Comparison of ENCODE assay signal across 1 cellular context in genomic region chr19:40806385-40807146, GRCh38.
A peak's percentile ranks its signal among the peaks of the same experiment; 100 is the strongest.
TF ChIP-seq lines count a peak whose summit lies in the region.

No MANE protein-coding gene starts in this region.

TF ChIP-seq in HepG2, 621 proteins besides CTCF, POLR2A, EP300 and RAD21 (continued from another document):
- TF ChIP-seq PRDM10 (CRISPR knock-in tag; IDR thresholded peaks at IDR 0.05; ENCODE audit: low read depth) = peak; percentile 94
- 0 out of 2 replicates have a peak, but pooled peaks have one; percentile 22 for TF ChIP-seq ZNF574 (CRISPR knock-in tag; IDR thresholded peaks at IDR 0.05)
- peak; percentile 33; the same call in 1 of the 2 replicates for TF ChIP-seq SIN3A (IDR thresholded peaks at IDR 0.05; ENCODE audit: borderline replicate concordance, low read depth, low read length)
- peak; percentile 63 for TF ChIP-seq STAG1 (CRISPR knock-in tag; IDR thresholded peaks at IDR 0.05)
- peak; percentile 40; the same call in 1 of the 2 replicates for TF ChIP-seq MAX (IDR thresholded peaks at IDR 0.05)
- TF ChIP-seq GATAD2A (CRISPR knock-in tag; IDR thresholded peaks at IDR 0.05) = no peak
